ENCODE assay signal across 8 cellular contexts in genomic region chr12:22121224-22121623, GRCh38.
DNase-seq lines count a peak whose midpoint lies in the region; ATAC-seq and TF ChIP-seq lines count a peak whose summit lies in the region.

No MANE protein-coding gene starts in this region.

- no peaks in the 10 kb centered on the region for H3K9me3 ChIP-seq in AG04450 (ENCODE audit: control insufficient read depth, insufficient read depth, low read length)
- no peaks in the 10 kb centered on the region for H3K9me3 ChIP-seq in left ventricle myocardium inferior (replicated peaks)

- H3K36me3 ChIP-seq in left ventricle myocardium inferior: no peaks in the 10 kb centered on the region

- DNase-seq in AG04450 (ENCODE audit: low read depth, low spot score) (no peak), SW480 (ENCODE audit: low spot score) (peak; percentile 55), foreskin keratinocyte (no peak), SKM-1 (lab: John Stamatoyannopoulos, UW; ENCODE audit: unreplicated experiment) (no peak), posterior vena cava (ENCODE audit: low spot score) (no peak), RKO (ENCODE audit: low spot score) (no peak), left ventricle myocardium inferior (no peak)

- intact Hi-C loops in posterior vena cava (cut with DNase I): no loop called here
- intact Hi-C loops in left ventricle myocardium inferior (cut with micrococcal nuclease): no loop called here

- H3K27me3 ChIP-seq in AG04450 (ENCODE audit: control insufficient read depth, insufficient read depth, low read length) (peaks cover 3% of the 10 kb centered on the region), foreskin keratinocyte (no peaks in the 10 kb centered on the region), left ventricle myocardium inferior (ENCODE audit: low read depth) (no peaks in the 10 kb centered on the region)

- H3K27ac ChIP-seq in AG04450 (ENCODE audit: low read depth, low read length) (no peak overlapping the region), foreskin keratinocyte (no peak overlapping the region), left ventricle myocardium inferior (replicated peaks) (no peak overlapping the region)

- TF ChIP-seq CTCF in AG04450 (IDR thresholded peaks at IDR 0.05; ENCODE audit: low read depth, low read length) (peak; percentile 27; the same call in 1 of the 2 replicates), foreskin keratinocyte (conservative IDR thresholded peaks at IDR 0.05) (peak; percentile 44), left ventricle myocardium inferior (IDR thresholded peaks at IDR 0.05; ENCODE audit: borderline replicate concordance) (no peak)

- CTCF ChIA-PET in AG04450 (lab: Charles Lee): interaction anchor here (0.6 to 2.0 kb wide), 4 partner anchors 20 to 214 kb away, joined by 3 to 6 read pairs (median 4); no protein-coding TSS in a partner anchor

- peak; percentile 81 for ATAC-seq in GM19351 (IDR thresholded peaks at IDR 0.05; ENCODE audit: unreplicated experiment)
- peak; percentile 57 for ATAC-seq in foreskin keratinocyte

- POLR2A ChIA-PET in AG04450 (lab: Yijun Ruan, JAX): no interaction called here

- no peaks in the 10 kb centered on the region for H3K4me1 ChIP-seq in foreskin keratinocyte
- no peaks in the 10 kb centered on the region for H3K4me1 ChIP-seq in left ventricle myocardium inferior

- no peak overlapping the region for H3K4me3 ChIP-seq in AG04450 (ENCODE audit: low read depth, low read length)
- no peak overlapping the region for H3K4me3 ChIP-seq in left ventricle myocardium inferior
